14 cellular contexts compared by ENCODE assay signal in genomic region chr14:70842851-70843462, GRCh38.
"Had no signal": no experiment of that assay in that cellular context is flagged by ENCODE, and none has a peak within 500 bp of the region (broad histone marks: within the 10 kb centered on the region; RNA-seq: fewer than 3 reads in every experiment).

No MANE protein-coding gene starts in this region.

- ATAC-seq: foreskin keratinocyte, left colon had no signal

- H3K27ac ChIP-seq: brain microvascular endothelial cell, foreskin keratinocyte, suprapubic skin had no signal

- H3K36me3 ChIP-seq: brain microvascular endothelial cell, suprapubic skin had no signal

- H3K4me3 ChIP-seq: suprapubic skin had no signal

- H3K4me1 ChIP-seq: foreskin keratinocyte, suprapubic skin had no signal

- DNase-seq: activated CD4-positive, alpha-beta T cell treated with anti-CD3 and anti-CD28 coated beads, Interleukin-2, amount 10 ng/mL, durations not matched to agents 24 days and 14 days; activated CD4-positive, CD25-positive, alpha-beta regulatory T cell; activated CD8-positive, alpha-beta memory T cell treated with anti-CD3 and anti-CD28 coated beads, Interleukin-2, amount 50 U/mL, for 48 hours; activated gamma-delta T cell treated with Interleukin-2 at 50 U/mL for 16 hours; activated naive CD8-positive, alpha-beta T cell treated with anti-CD3 and anti-CD28 coated beads, Interleukin-2, amount 10 ng/mL, durations not matched to agents 7 days and 5 days; anterior cingulate cortex; brain microvascular endothelial cell; foreskin keratinocyte; glutamatergic neuron; left colon; nucleus accumbens; posterior cingulate gyrus; retina had no signal

- H3K9me3 ChIP-seq: suprapubic skin had no signal

- H3K27me3 ChIP-seq: brain microvascular endothelial cell, foreskin keratinocyte, suprapubic skin had no signal
